In the genomic region with DNA sequence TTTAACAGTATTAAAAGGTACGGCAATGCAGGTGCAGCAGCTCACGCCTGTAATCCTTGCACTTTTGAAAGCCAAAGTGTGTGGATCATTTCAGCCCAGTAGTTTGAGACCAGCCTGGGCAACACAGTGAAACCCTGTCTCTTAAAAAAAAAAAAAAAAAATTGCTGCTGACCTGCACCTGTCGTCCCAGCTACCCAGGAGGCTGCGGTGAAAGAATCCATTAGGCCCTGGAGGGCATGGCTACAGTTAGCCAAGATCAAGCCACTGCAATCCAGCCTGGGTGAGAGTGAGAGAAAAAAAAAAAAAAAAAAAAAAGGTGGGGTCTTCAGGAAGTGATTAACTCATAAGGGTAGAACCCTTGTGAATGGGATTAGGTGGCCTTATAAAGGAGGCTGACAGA, we compare ENCODE assay signal across 25 cellular contexts. TPM values are rescaled to one million over a fixed set of nuclear protein-coding genes. Genes with fewer than 3 reads are reported as not detected.
DNase-seq lines count a peak whose midpoint lies in the region; ATAC-seq and TF ChIP-seq lines count a peak whose summit lies in the region.
"Had no signal": no experiment of that assay in that cellular context is flagged by ENCODE, and none has a peak within 500 bp of the region (broad histone marks: within the 10 kb centered on the region; RNA-seq: fewer than 3 reads in every experiment).

No MANE protein-coding gene starts in this region.

- H3F3A ChIP-seq in SU-DHL-6 (ENCODE audit: insufficient read depth) = peaks cover 32% of the 10 kb centered on the region

- no peak overlapping the region for H2AFZ ChIP-seq in SU-DHL-6 (ENCODE audit: low read depth, low read length, severe bottlenecking)

- no peak for DNase-seq in CD4-positive, CD25-positive, alpha-beta regulatory T cell
- DNase-seq in ELF-1 (ENCODE audit: low read depth, low spot score) (peak; percentile 27), mesenteric fat pad (ENCODE audit: low spot score) (no peak), DMS 273 treated with DMSO at 0.1 percent for 48 hours (lab: John Stamatoyannopoulos, UW) (no peak), body of pancreas (no peak)
- DNase-seq in naive thymus-derived CD8-positive, alpha-beta T cell = no peak
- DNase-seq: activated CD4-positive, alpha-beta T cell treated with anti-CD3 and anti-CD28 coated beads, Interleukin-2, amount 50 U/mL, for 48 hours; activated CD8-positive, alpha-beta memory T cell treated with anti-CD3 and anti-CD28 coated beads, Interleukin-2, amount 50 U/mL, for 4 hours; activated naive CD8-positive, alpha-beta T cell treated with anti-CD3 and anti-CD28 coated beads, Interleukin-2, amount 10 ng/mL, durations not matched to agents 7 days and 5 days; DMS153; GF-D8; head of caudate nucleus; KBM-7; left cardiac atrium; MM.1S; NCI-H1436; ovary; PC-3; right cardiac atrium; stimulated activated CD4-positive, alpha-beta T cell treated with anti-CD3 and anti-CD28 coated beads, Interleukin-4, amount 100 ng/mL, for 4 hours; stimulated activated naive CD4-positive, alpha-beta T cell treated with Interleukin-2 at 50 U/mL for 16 hours; testis; uterus had no signal

- H3K4me2 ChIP-seq in SU-DHL-6 (ENCODE audit: low read depth, low read length, poor library complexity, severe bottlenecking) = peak overlapping the region; percentile 98

- H3K79me2 ChIP-seq in SU-DHL-6 (ENCODE audit: insufficient read depth, low read length) = peaks cover 100% of the 10 kb centered on the region

- WGBS in body of pancreas, 2 donors = 80 to 83% methylated on average over 4 of the region's 4 CpGs

- ATAC-seq in CD4-positive, CD25-positive, alpha-beta regulatory T cell (ENCODE audit: low read depth in 2 of 2) = no peak
- no peak for ATAC-seq in naive thymus-derived CD8-positive, alpha-beta T cell
- ATAC-seq in body of pancreas = no peak
- ATAC-seq: left cardiac atrium, PC-3, right cardiac atrium, Right ventricle myocardium inferior had no signal

- H3K9me2 ChIP-seq in SU-DHL-6 (replicated peaks; ENCODE audit: insufficient read depth, low read length) = no peaks in the 10 kb centered on the region

- peak overlapping the region; percentile 71 for H3K4me3 ChIP-seq in CD4-positive, CD25-positive, alpha-beta regulatory T cell (ENCODE audit: low read depth, low read length)
- peak overlapping the region; percentile 33 for H3K4me3 ChIP-seq in SU-DHL-6 (ENCODE audit: insufficient read depth, low read length, poor library complexity, severe bottlenecking)
- H3K4me3 ChIP-seq in body of pancreas = no peak overlapping the region
- H3K4me3 ChIP-seq: ovary, testis, uterus had no signal

- H4K20me1 ChIP-seq in SU-DHL-6 (ENCODE audit: low read depth, low read length) = peaks cover 73% of the 10 kb centered on the region

- no peaks in the 10 kb centered on the region for H3K36me3 ChIP-seq in CD4-positive, CD25-positive, alpha-beta regulatory T cell (ENCODE audit: control insufficient read depth, insufficient read depth, low read length)
- H3K36me3 ChIP-seq in SU-DHL-6 (ENCODE audit: low read length) (peaks cover 7% of the 10 kb centered on the region; the same call in 1 of the 2 replicates), body of pancreas (replicated peaks in 1 of 2; ENCODE audit: insufficient read depth in 1 of 2, low read depth in 2 of 2) (no peaks in the 10 kb centered on the region)
- H3K36me3 ChIP-seq: ovary, uterus had no signal

- H3K27ac ChIP-seq in CD4-positive, CD25-positive, alpha-beta regulatory T cell (ENCODE audit: insufficient read depth, low read length, poor library complexity, severe bottlenecking) = no peak overlapping the region
- H3K27ac ChIP-seq in SU-DHL-6 (ENCODE audit: low read depth, low read length) (peak overlapping the region; percentile 80), body of pancreas (no peak overlapping the region)
- H3K27ac ChIP-seq: ovary, testis, uterus had no signal

- no peak for TF ChIP-seq CTCF in SU-DHL-6 (IDR thresholded peaks at IDR 0.05; ENCODE audit: insufficient read depth, low read length, poor library complexity, severe bottlenecking)
- no peak for TF ChIP-seq CTCF in body of pancreas (IDR thresholded peaks at IDR 0.05)

- H3K4me1 Mint-ChIP-seq in CD4-positive, CD25-positive, alpha-beta regulatory T cell = peaks cover 52 to 90% (median 81%) of the 10 kb centered on the region in 4 donors
- H3K4me1 Mint-ChIP-seq in naive thymus-derived CD8-positive, alpha-beta T cell = peaks cover 38 to 95% (median 76%) of the 10 kb centered on the region in 4 donors

- peak overlapping the region; percentile 14 to 81 (median 42) for H3K4me3 Mint-ChIP-seq in CD4-positive, CD25-positive, alpha-beta regulatory T cell
- peak overlapping the region in 8 of 10 donors; percentile 21 to 69 (median 57) for H3K4me3 Mint-ChIP-seq in naive thymus-derived CD8-positive, alpha-beta T cell
- H3K4me3 Mint-ChIP-seq: activated naive CD8-positive, alpha-beta T cell treated with anti-CD3 and anti-CD28 coated beads, Interleukin-2, amount 10 ng/mL, durations not matched to agents 7 days and 5 days had no signal

- no peak for TF ChIP-seq POLR2A in body of pancreas (IDR thresholded peaks at IDR 0.05)

- H3K4me1 ChIP-seq in CD4-positive, CD25-positive, alpha-beta regulatory T cell (ENCODE audit: control insufficient read depth, insufficient read depth, low read length, poor library complexity, severe bottlenecking) = peaks cover 81% of the 10 kb centered on the region
- H3K4me1 ChIP-seq in body of pancreas = peaks cover 72% of the 10 kb centered on the region

- peak overlapping the region; percentile 26; the same call in 1 of the 2 replicates for H3K9ac ChIP-seq in SU-DHL-6 (ENCODE audit: low read length)

- intact Hi-C loops in body of pancreas (cut with DNase I) = no loop called here

- H3K27me3 Mint-ChIP-seq in CD4-positive, CD25-positive, alpha-beta regulatory T cell = no peaks in the 10 kb centered on the region
- no peaks in the 10 kb centered on the region for H3K27me3 Mint-ChIP-seq in naive thymus-derived CD8-positive, alpha-beta T cell
- H3K27me3 Mint-ChIP-seq: activated naive CD8-positive, alpha-beta T cell treated with anti-CD3 and anti-CD28 coated beads, Interleukin-2, amount 10 ng/mL, durations not matched to agents 7 days and 5 days had no signal

- peaks cover 6% of the 10 kb centered on the region for H3K36me3 Mint-ChIP-seq in CD4-positive, CD25-positive, alpha-beta regulatory T cell
- peaks cover 4 to 15% (median 7%) of the 10 kb centered on the region in 3 donors for H3K36me3 Mint-ChIP-seq in naive thymus-derived CD8-positive, alpha-beta T cell

- H3K9me3 Mint-ChIP-seq in CD4-positive, CD25-positive, alpha-beta regulatory T cell = peaks cover 0 to 4% (median 0%) of the 10 kb centered on the region in 7 donors
- peaks cover 0 to 7% (median 4%) of the 10 kb centered on the region in 9 donors for H3K9me3 Mint-ChIP-seq in naive thymus-derived CD8-positive, alpha-beta T cell

- H3K27ac Mint-ChIP-seq in CD4-positive, CD25-positive, alpha-beta regulatory T cell = no peak overlapping the region
- H3K27ac Mint-ChIP-seq in naive thymus-derived CD8-positive, alpha-beta T cell = peak overlapping the region in 1 of 10 donors; percentile 29
- H3K27ac Mint-ChIP-seq: activated naive CD8-positive, alpha-beta T cell treated with anti-CD3 and anti-CD28 coated beads, Interleukin-2, amount 10 ng/mL, durations not matched to agents 7 days and 5 days had no signal

- no peaks in the 10 kb centered on the region for H3K27me3 ChIP-seq in CD4-positive, CD25-positive, alpha-beta regulatory T cell (ENCODE audit: control insufficient read depth, insufficient read depth, low read length)
- no peaks in the 10 kb centered on the region for H3K27me3 ChIP-seq in SU-DHL-6 (ENCODE audit: low read length)
- no peaks in the 10 kb centered on the region for H3K27me3 ChIP-seq in body of pancreas
- H3K27me3 ChIP-seq: ovary, testis, uterus had no signal

- H3K9me3 ChIP-seq in CD4-positive, CD25-positive, alpha-beta regulatory T cell (ENCODE audit: control insufficient read depth in 2 of 2, low read length in 2 of 2) = no peaks in the 10 kb centered on the region
- H3K9me3 ChIP-seq in SU-DHL-6 (ENCODE audit: insufficient read depth, low read length) (no peaks in the 10 kb centered on the region), body of pancreas (no peaks in the 10 kb centered on the region)
- H3K9me3 ChIP-seq: ovary, testis, uterus had no signal

- POLR2A ChIA-PET in naive thymus-derived CD8-positive, alpha-beta T cell (lab: Charles Lee) = interaction anchor here (0.6 kb wide), 1 partner anchor 15 kb away, joined by 4 read pairs; no protein-coding TSS in a partner anchor

RNA-seq across cellular contexts. Expression of a gene that starts 12.8 kb away (rescaled TPM):
- 139 TPM for total RNA-seq in CD4-positive, CD25-positive, alpha-beta regulatory T cell
- 10 to 100 TPM; 26.1 to 47.9 (median 37.0) TPM for polyA plus RNA-seq in CD4-positive, CD25-positive, alpha-beta regulatory T cell
- 10 to 100 TPM; 96.5 to 96.8 TPM for total RNA-seq in naive thymus-derived CD8-positive, alpha-beta T cell
- polyA plus RNA-seq in naive thymus-derived CD8-positive, alpha-beta T cell = 10 to 100 TPM; 20.0 to 57.0 (median 26.1) TPM
- 77.1 TPM for total RNA-seq in mesenteric fat pad
- 10 to 100 TPM; 26.5 to 33.3 TPM for total RNA-seq in body of pancreas

Comparison
In these comparisons a context has a peak if more than half of its experiments do, and no peak if none do; other contexts are left out.
1. H3K4me3 ChIP-seq: peak in CD4-positive, CD25-positive, alpha-beta regulatory T cell (single experiment) and SU-DHL-6 (single experiment); none in body of pancreas (0 of 2).